In genomic region chr20:57202309-57202708, GRCh38 we compare ENCODE assay signal across 32 cellular contexts.
"Had no signal": no experiment of that assay in that cellular context is flagged by ENCODE, and none has a peak within 500 bp of the region (broad histone marks: within the 10 kb centered on the region; RNA-seq: fewer than 3 reads in every experiment).

No MANE protein-coding gene starts in this region.

- H3K4me1 ChIP-seq: ascending aorta had no signal

- H3K4me3 Mint-ChIP-seq: activated B cell treated with CpG ODN at 0.5 μM for 24 hours; activated CD4-positive, alpha-beta memory T cell treated with anti-CD3 and anti-CD28 coated beads, Interleukin-2, amount 10 ng/mL, durations not matched to agents 7 days and 5 days; activated CD4-positive, alpha-beta T cell treated with anti-CD3 and anti-CD28 coated beads, Interleukin-2, amount 10 ng/mL, durations not matched to agents 24 days and 14 days; activated CD8-positive, alpha-beta memory T cell treated with anti-CD3 and anti-CD28 coated beads, Interleukin-2, amount 10 ng/mL, durations not matched to agents 7 days and 5 days; activated CD8-positive, alpha-beta T cell treated with anti-CD3 and anti-CD28 coated beads, Interleukin-2, amount 10 ng/mL, durations not matched to agents 7 days and 5 days; activated naive CD4-positive, alpha-beta T cell treated with anti-CD3 and anti-CD28 coated beads, Interleukin-2, amount 10 ng/mL, durations not matched to agents 7 days and 5 days; activated naive CD4-positive, alpha-beta T cell treated with anti-CD3 and anti-CD28 coated beads, Interleukin-2, amount 50 U/mL, for 24 hours; activated naive CD8-positive, alpha-beta T cell; activated naive CD8-positive, alpha-beta T cell treated with anti-CD3 and anti-CD28 coated beads, Interleukin-2, amount 10 ng/mL, durations not matched to agents 7 days and 5 days; activated naive CD8-positive, alpha-beta T cell treated with anti-CD3 and anti-CD28 coated beads, Interleukin-2, amount 50 U/mL, for 24 hours; activated T-cell treated with anti-CD3 and anti-CD28 coated beads, Interleukin-2, amount 50 U/mL, for 24 hours; brain; T-helper 1 cell treated with Interleukin-12 subunit alpha and Interleukin-12 subunit beta and Interleukin-4 antibody, amounts not matched to agents 30 μg/mL and 1 μg/mL, for 36 hours; T-helper 2 cell treated with Interferon-gamma antibody and Interleukin-4, amounts not matched to agents 5 μg/mL and 100 μg/mL, for 36 hours had no signal

- H3K4me3 ChIP-seq: ascending aorta had no signal

- H3K9me3 ChIP-seq: ascending aorta had no signal

- H3K27ac ChIP-seq: ascending aorta, VCaP had no signal

- H3K9me3 Mint-ChIP-seq: activated B cell treated with CpG ODN at 0.5 μM for 24 hours; activated CD4-positive, alpha-beta T cell treated with anti-CD3 and anti-CD28 coated beads, Interleukin-2, amount 10 ng/mL, durations not matched to agents 24 days and 14 days; activated naive CD4-positive, alpha-beta T cell treated with anti-CD3 and anti-CD28 coated beads, Interleukin-2, amount 10 ng/mL, durations not matched to agents 7 days and 5 days; activated naive CD4-positive, alpha-beta T cell treated with anti-CD3 and anti-CD28 coated beads, Interleukin-2, amount 50 U/mL, for 24 hours; activated naive CD8-positive, alpha-beta T cell treated with anti-CD3 and anti-CD28 coated beads, Interleukin-2, amount 50 U/mL, for 24 hours had no signal

- H3K27ac Mint-ChIP-seq: activated B cell treated with CpG ODN at 0.5 μM for 24 hours; activated CD4-positive, alpha-beta memory T cell treated with anti-CD3 and anti-CD28 coated beads, Interleukin-2, amount 10 ng/mL, durations not matched to agents 7 days and 5 days; activated CD4-positive, alpha-beta T cell treated with anti-CD3 and anti-CD28 coated beads, Interleukin-2, amount 10 ng/mL, durations not matched to agents 24 days and 14 days; activated CD8-positive, alpha-beta memory T cell treated with anti-CD3 and anti-CD28 coated beads, Interleukin-2, amount 10 ng/mL, durations not matched to agents 7 days and 5 days; activated CD8-positive, alpha-beta T cell treated with anti-CD3 and anti-CD28 coated beads, Interleukin-2, amount 10 ng/mL, durations not matched to agents 7 days and 5 days; activated naive CD4-positive, alpha-beta T cell treated with anti-CD3 and anti-CD28 coated beads, Interleukin-2, amount 10 ng/mL, durations not matched to agents 7 days and 5 days; activated naive CD4-positive, alpha-beta T cell treated with anti-CD3 and anti-CD28 coated beads, Interleukin-2, amount 50 U/mL, for 24 hours; activated naive CD8-positive, alpha-beta T cell; activated naive CD8-positive, alpha-beta T cell treated with anti-CD3 and anti-CD28 coated beads, Interleukin-2, amount 10 ng/mL, durations not matched to agents 7 days and 5 days; activated naive CD8-positive, alpha-beta T cell treated with anti-CD3 and anti-CD28 coated beads, Interleukin-2, amount 50 U/mL, for 24 hours; activated T-cell treated with anti-CD3 and anti-CD28 coated beads, Interleukin-2, amount 50 U/mL, for 24 hours; activated T-helper 2 cell treated with anti-CD3 and anti-CD28 coated beads, Interferon-gamma antibody, Interleukin-2, Interleukin-4, amounts not matched to agents 10 μg/mL and 5 μg/mL and 100 μg/mL, durations not matched to agents 14 hours and 24 hours and 36 hours; T-helper 1 cell treated with Interleukin-12 subunit alpha and Interleukin-12 subunit beta and Interleukin-4 antibody, amounts not matched to agents 30 μg/mL and 1 μg/mL, for 36 hours; T-helper 2 cell treated with Interferon-gamma antibody and Interleukin-4, amounts not matched to agents 5 μg/mL and 100 μg/mL, for 36 hours had no signal

- ATAC-seq: activated CD8-positive, alpha-beta memory T cell treated with anti-CD3 and anti-CD28 coated beads, Interleukin-2, amount 10 ng/mL, durations not matched to agents 7 days and 5 days; activated CD8-positive, alpha-beta T cell treated with anti-CD3 and anti-CD28 coated beads, Interleukin-2, amount 10 ng/mL, durations not matched to agents 7 days and 5 days; activated naive CD8-positive, alpha-beta T cell treated with anti-CD3 and anti-CD28 coated beads, Interleukin-2, amount 50 U/mL, for 24 hours had no signal

- H3K27me3 Mint-ChIP-seq: activated B cell treated with CpG ODN at 0.5 μM for 24 hours; activated CD4-positive, alpha-beta memory T cell treated with anti-CD3 and anti-CD28 coated beads, Interleukin-2, amount 10 ng/mL, durations not matched to agents 7 days and 5 days; activated CD4-positive, alpha-beta T cell treated with anti-CD3 and anti-CD28 coated beads, Interleukin-2, amount 10 ng/mL, durations not matched to agents 24 days and 14 days; activated CD8-positive, alpha-beta memory T cell treated with anti-CD3 and anti-CD28 coated beads, Interleukin-2, amount 10 ng/mL, durations not matched to agents 7 days and 5 days; activated naive CD4-positive, alpha-beta T cell treated with anti-CD3 and anti-CD28 coated beads, Interleukin-2, amount 10 ng/mL, durations not matched to agents 7 days and 5 days; activated naive CD4-positive, alpha-beta T cell treated with anti-CD3 and anti-CD28 coated beads, Interleukin-2, amount 50 U/mL, for 24 hours; activated naive CD8-positive, alpha-beta T cell treated with anti-CD3 and anti-CD28 coated beads, Interleukin-2, amount 50 U/mL, for 24 hours had no signal

- H3K36me3 ChIP-seq: ascending aorta had no signal

- DNase-seq: activated B cell treated with CpG ODN at 0.5 μM for 24 hours; activated CD4-positive, alpha-beta memory T cell treated with anti-CD3 and anti-CD28 coated beads, Interleukin-2, amount 10 ng/mL, durations not matched to agents 7 days and 5 days; activated CD4-positive, alpha-beta T cell treated with anti-CD3 and anti-CD28 coated beads for 4 hours; activated CD4-positive, alpha-beta T cell treated with anti-CD3 and anti-CD28 coated beads, Interleukin-2, amount 10 ng/mL, durations not matched to agents 24 days and 14 days; activated CD4-positive, alpha-beta T cell treated with anti-CD3 and anti-CD28 coated beads, Interleukin-2, amount 50 U/mL, for 48 hours; activated CD4-positive, CD25-positive, alpha-beta regulatory T cell treated with anti-CD3 and anti-CD28 coated beads, Interleukin-2, amount 50 U/mL, for 72 hours; activated CD8-positive, alpha-beta memory T cell treated with anti-CD3 and anti-CD28 coated beads for 24 hours; activated CD8-positive, alpha-beta memory T cell treated with anti-CD3 and anti-CD28 coated beads, Interleukin-2, amount 10 ng/mL, durations not matched to agents 7 days and 5 days; activated CD8-positive, alpha-beta memory T cell treated with anti-CD3 and anti-CD28 coated beads, Interleukin-2, amount 50 U/mL, for 48 hours; activated CD8-positive, alpha-beta T cell treated with anti-CD3 and anti-CD28 coated beads, Interleukin-2, amount 10 ng/mL, durations not matched to agents 7 days and 5 days; activated effector memory CD4-positive, alpha-beta T cell treated with Interleukin-2 at 50 U/mL for 16 hours; activated gamma-delta T cell; activated naive CD4-positive, alpha-beta T cell treated with anti-CD3 and anti-CD28 coated beads, Interleukin-2, amount 10 ng/mL, durations not matched to agents 7 days and 5 days; activated naive CD4-positive, alpha-beta T cell treated with Interleukin-2 at 50 U/mL for 16 hours; activated naive CD8-positive, alpha-beta T cell treated with anti-CD3 and anti-CD28 coated beads, Interleukin-2, amount 10 ng/mL, durations not matched to agents 7 days and 5 days; activated naive CD8-positive, alpha-beta T cell treated with anti-CD3 and anti-CD28 coated beads, Interleukin-2, amount 50 U/mL, for 24 hours; activated T-cell treated with anti-CD3 and anti-CD28 coated beads, Interleukin-2, amount 50 U/mL, for 24 hours; activated T-cell treated with anti-CD3 and anti-CD28 coated beads, Interleukin-2, amount 50 U/mL, for 48 hours; amygdala; anterior cingulate cortex; central memory CD4-positive, alpha-beta T cell; T-helper 1 cell; T-helper 2 cell; T-helper 9 cell had no signal

- H3K27me3 ChIP-seq: ascending aorta had no signal

- H3K36me3 Mint-ChIP-seq: activated CD8-positive, alpha-beta memory T cell treated with anti-CD3 and anti-CD28 coated beads, Interleukin-2, amount 10 ng/mL, durations not matched to agents 7 days and 5 days; activated naive CD4-positive, alpha-beta T cell treated with anti-CD3 and anti-CD28 coated beads, Interleukin-2, amount 10 ng/mL, durations not matched to agents 7 days and 5 days; activated naive CD4-positive, alpha-beta T cell treated with anti-CD3 and anti-CD28 coated beads, Interleukin-2, amount 50 U/mL, for 24 hours; activated naive CD8-positive, alpha-beta T cell; activated naive CD8-positive, alpha-beta T cell treated with anti-CD3 and anti-CD28 coated beads, Interleukin-2, amount 10 ng/mL, durations not matched to agents 7 days and 5 days had no signal

- H3K4me1 Mint-ChIP-seq: activated B cell treated with CpG ODN at 0.5 μM for 24 hours; activated CD4-positive, alpha-beta memory T cell treated with anti-CD3 and anti-CD28 coated beads, Interleukin-2, amount 10 ng/mL, durations not matched to agents 7 days and 5 days; activated CD4-positive, alpha-beta T cell treated with anti-CD3 and anti-CD28 coated beads, Interleukin-2, amount 10 ng/mL, durations not matched to agents 24 days and 14 days; activated CD8-positive, alpha-beta memory T cell treated with anti-CD3 and anti-CD28 coated beads, Interleukin-2, amount 10 ng/mL, durations not matched to agents 7 days and 5 days; activated naive CD4-positive, alpha-beta T cell treated with anti-CD3 and anti-CD28 coated beads, Interleukin-2, amount 10 ng/mL, durations not matched to agents 7 days and 5 days; activated naive CD4-positive, alpha-beta T cell treated with anti-CD3 and anti-CD28 coated beads, Interleukin-2, amount 50 U/mL, for 24 hours; activated naive CD8-positive, alpha-beta T cell treated with anti-CD3 and anti-CD28 coated beads, Interleukin-2, amount 10 ng/mL, durations not matched to agents 7 days and 5 days; activated naive CD8-positive, alpha-beta T cell treated with anti-CD3 and anti-CD28 coated beads, Interleukin-2, amount 50 U/mL, for 24 hours had no signal
